19 cellular contexts compared by ENCODE assay signal in genomic region chr15:98226578-98226977, GRCh38.
"Had no signal": no experiment of that assay in that cellular context is flagged by ENCODE, and none has a peak within 500 bp of the region (broad histone marks: within the 10 kb centered on the region; RNA-seq: fewer than 3 reads in every experiment).

No MANE protein-coding gene starts in this region.

- ATAC-seq: gastroesophageal sphincter; left lobe of liver; mucosa of descending colon; naive thymus-derived CD8-positive, alpha-beta T cell; right cardiac atrium had no signal

- H3K27me3 ChIP-seq: colonic mucosa, ovary, transverse colon had no signal

- H3K9me3 ChIP-seq: colonic mucosa, gastroesophageal sphincter, mucosa of descending colon, ovary, stomach, thoracic aorta, transverse colon had no signal

- H3K27ac ChIP-seq: colonic mucosa, gastroesophageal sphincter, ovary, stomach, thoracic aorta, transverse colon had no signal

- H3K4me3 ChIP-seq: colonic mucosa, gastroesophageal sphincter, mucosa of descending colon, ovary, stomach, thoracic aorta, transverse colon had no signal

- DNase-seq: colonic mucosa; dermis blood vessel endothelial cell; erythroblast; glutamatergic neuron; immature natural killer cell; kidney glomerular epithelial cell; mucosa of descending colon; naive thymus-derived CD8-positive, alpha-beta T cell; ovary; right cardiac atrium; small intestine; stimulated activated CD4-positive, alpha-beta T cell treated with anti-CD3 and anti-CD28 coated beads, Interleukin-12 subunit alpha, Interleukin-12 subunit beta, amount 100 ng/mL, for 4 hours; stimulated activated naive CD4-positive, alpha-beta T cell; stomach; substantia nigra; transverse colon had no signal

- H3K4me1 ChIP-seq: colonic mucosa, gastroesophageal sphincter, stomach, transverse colon had no signal

- H3K36me3 ChIP-seq: colonic mucosa, gastroesophageal sphincter, ovary, stomach, thoracic aorta, transverse colon had no signal
